24 cellular contexts compared by ENCODE assay signal in genomic region chr10:33087922-33088321, GRCh38.
A peak's percentile ranks its signal among the peaks of the same experiment; 100 is the strongest.
DNase-seq lines count a peak whose midpoint lies in the region; ATAC-seq and TF ChIP-seq lines count a peak whose summit lies in the region.
"Had no signal": no experiment of that assay in that cellular context is flagged by ENCODE, and none has a peak within 500 bp of the region (broad histone marks: within the 10 kb centered on the region; RNA-seq: fewer than 3 reads in every experiment).

No MANE protein-coding gene starts in this region.

- H3K79me2 ChIP-seq in DND-41 (ENCODE audit: insufficient read depth, low read length), result no peaks in the 10 kb centered on the region

- H3K27me3 ChIP-seq in DND-41 (ENCODE audit: insufficient read depth, low read length, poor library complexity) (no peaks in the 10 kb centered on the region), right atrium auricular region (no peaks in the 10 kb centered on the region)
- H3K27me3 ChIP-seq: foreskin keratinocyte, left lung had no signal

- no peaks in the 10 kb centered on the region for H4K20me1 ChIP-seq in DND-41 (ENCODE audit: insufficient read depth, low read length)

- H3K9ac ChIP-seq in DND-41 (ENCODE audit: low read depth, low read length), result peak overlapping the region; percentile 17; the same call in 1 of the 2 replicates

- H3K36me3 ChIP-seq in DND-41 (ENCODE audit: insufficient read depth, low read length) (no peaks in the 10 kb centered on the region), right atrium auricular region (no peaks in the 10 kb centered on the region)
- H3K36me3 ChIP-seq: heart right ventricle, left lung had no signal

- no peak overlapping the region for H3K4me3 Mint-ChIP-seq in activated T-cell treated with anti-CD3 and anti-CD28 coated beads, Interleukin-2, amount 50 U/mL, for 24 hours
- no peak overlapping the region for H3K4me3 Mint-ChIP-seq in activated T-cell treated with anti-CD3 and anti-CD28 coated beads, Interleukin-2, amount 50 U/mL, for 4 hours
- no peak overlapping the region for H3K4me3 Mint-ChIP-seq in activated T-helper 1 cell treated with anti-CD3 and anti-CD28 coated beads, Interleukin-12 subunit alpha, Interleukin-12 subunit beta, Interleukin-2, Interleukin-4 antibody, amounts not matched to agents 30 ng/mL and 10 ng/mL and 1 ng/mL, durations not matched to agents 14 hours and 24 hours and 36 hours
- peak overlapping the region; percentile 7 for H3K4me3 Mint-ChIP-seq in natural killer cell
- H3K4me3 Mint-ChIP-seq: B cell had no signal

- no peak for DNase-seq in activated T-cell treated with anti-CD3 and anti-CD28 coated beads, Interleukin-2, amount 50 U/mL, for 24 hours
- no peak for DNase-seq in activated T-cell treated with anti-CD3 and anti-CD28 coated beads, Interleukin-2, amount 50 U/mL, for 4 hours
- no peak for DNase-seq in DND-41
- no peak for DNase-seq in activated T-helper 1 cell treated with anti-CD3 and anti-CD28 coated beads, Interleukin-12 subunit alpha, Interleukin-12 subunit beta, Interleukin-2, Interleukin-4 antibody, amounts not matched to agents 30 ng/mL and 10 ng/mL and 1 ng/mL, durations not matched to agents 14 hours and 24 hours and 36 hours (ENCODE audit: low spot score)
- DNase-seq in natural killer cell, result no peak
- no peak for DNase-seq in Ammon's horn (ENCODE audit: low spot score)
- no peak for DNase-seq in right atrium auricular region (ENCODE audit: low spot score)
- DNase-seq in activated CD8-positive, alpha-beta memory T cell treated with anti-CD3 and anti-CD28 coated beads, Interleukin-2, amount 50 U/mL, for 48 hours, result no peak
- DNase-seq: activated CD4-positive, CD25-positive, alpha-beta regulatory T cell treated with anti-CD3 and anti-CD28 coated beads, Interleukin-2, amount 50 U/mL, for 72 hours; effector CD8-positive, alpha-beta T cell; EL; foreskin keratinocyte; heart right ventricle; left lung; MM.1S; NCI-H1436; NCI-H446; nucleus accumbens had no signal

- peak overlapping the region; percentile 84 for H3K27ac ChIP-seq in DND-41 (ENCODE audit: low read length)
- H3K27ac ChIP-seq in right atrium auricular region, result no peak overlapping the region
- H3K27ac ChIP-seq: A549, foreskin keratinocyte, left lung had no signal

- peak overlapping the region; percentile 62; the same call in 1 of the 2 replicates for H2AFZ ChIP-seq in DND-41 (ENCODE audit: low read depth, low read length)

- H3K9me3 ChIP-seq in DND-41 (ENCODE audit: insufficient read depth, low read length, severe bottlenecking) (peaks cover 5% of the 10 kb centered on the region), right atrium auricular region (no peaks in the 10 kb centered on the region)
- H3K9me3 ChIP-seq: A549, left lung had no signal

- intact Hi-C loops in activated T-helper 1 cell treated with anti-CD3 and anti-CD28 coated beads, Interleukin-12 subunit alpha, Interleukin-12 subunit beta, Interleukin-2, Interleukin-4 antibody, amounts not matched to agents 30 ng/mL and 10 ng/mL and 1 ng/mL, durations not matched to agents 14 hours and 24 hours and 36 hours (cut with micrococcal nuclease), result no loop called here
- intact Hi-C loops in natural killer cell (cut with micrococcal nuclease), result no loop called here

- ATAC-seq in activated T-cell treated with anti-CD3 and anti-CD28 coated beads, Interleukin-2, amount 50 U/mL, for 4 hours, result no peak
- ATAC-seq in DND-41 (ENCODE audit: insufficient read depth, low read depth), result no peak
- no peak for ATAC-seq in natural killer cell
- ATAC-seq: esophagus mucosa, foreskin keratinocyte, heart right ventricle, left lung had no signal

- H3K9me3 Mint-ChIP-seq in activated T-cell treated with anti-CD3 and anti-CD28 coated beads, Interleukin-2, amount 50 U/mL, for 24 hours, result peaks cover 15% of the 10 kb centered on the region
- peaks cover 13% of the 10 kb centered on the region for H3K9me3 Mint-ChIP-seq in activated T-cell treated with anti-CD3 and anti-CD28 coated beads, Interleukin-2, amount 50 U/mL, for 4 hours
- H3K9me3 Mint-ChIP-seq in activated T-helper 1 cell treated with anti-CD3 and anti-CD28 coated beads, Interleukin-12 subunit alpha, Interleukin-12 subunit beta, Interleukin-2, Interleukin-4 antibody, amounts not matched to agents 30 ng/mL and 10 ng/mL and 1 ng/mL, durations not matched to agents 14 hours and 24 hours and 36 hours, result peaks cover 28% of the 10 kb centered on the region
- H3K9me3 Mint-ChIP-seq in natural killer cell, result peaks cover 0 to 3% of the 10 kb centered on the region in 2 donors

- H3K4me2 ChIP-seq in DND-41 (ENCODE audit: insufficient read depth, low read length), result peak overlapping the region; percentile 42; the same call in 1 of the 2 replicates
- H3K4me2 ChIP-seq: A549 had no signal

- H3K27me3 Mint-ChIP-seq in activated T-cell treated with anti-CD3 and anti-CD28 coated beads, Interleukin-2, amount 50 U/mL, for 24 hours, result no peaks in the 10 kb centered on the region
- H3K27me3 Mint-ChIP-seq in activated T-cell treated with anti-CD3 and anti-CD28 coated beads, Interleukin-2, amount 50 U/mL, for 4 hours (ENCODE audit: low read depth), result no peaks in the 10 kb centered on the region
- peaks cover 3% of the 10 kb centered on the region for H3K27me3 Mint-ChIP-seq in activated T-helper 1 cell treated with anti-CD3 and anti-CD28 coated beads, Interleukin-12 subunit alpha, Interleukin-12 subunit beta, Interleukin-2, Interleukin-4 antibody, amounts not matched to agents 30 ng/mL and 10 ng/mL and 1 ng/mL, durations not matched to agents 14 hours and 24 hours and 36 hours (ENCODE audit: insufficient read depth)
- H3K27me3 Mint-ChIP-seq in natural killer cell (ENCODE audit: low read depth in 2 of 2), result peaks cover 0 to 3% of the 10 kb centered on the region in 2 donors
- H3K27me3 Mint-ChIP-seq: B cell had no signal

- H3K4me3 ChIP-seq in DND-41 (ENCODE audit: low read depth in 1 of 2, low read length in 2 of 2) (no peak overlapping the region), right atrium auricular region (no peak overlapping the region)
- H3K4me3 ChIP-seq: A549, heart right ventricle, left lung, skin epidermis had no signal

- peak overlapping the region; percentile 34 for H3K27ac Mint-ChIP-seq in activated T-cell treated with anti-CD3 and anti-CD28 coated beads, Interleukin-2, amount 50 U/mL, for 24 hours
- H3K27ac Mint-ChIP-seq in activated T-helper 1 cell treated with anti-CD3 and anti-CD28 coated beads, Interleukin-12 subunit alpha, Interleukin-12 subunit beta, Interleukin-2, Interleukin-4 antibody, amounts not matched to agents 30 ng/mL and 10 ng/mL and 1 ng/mL, durations not matched to agents 14 hours and 24 hours and 36 hours, result peak overlapping the region; percentile 13
- H3K27ac Mint-ChIP-seq in natural killer cell, result peak overlapping the region; percentile 0 to 57
- H3K27ac Mint-ChIP-seq: activated T-helper 2 cell treated with anti-CD3 and anti-CD28 coated beads, Interferon-gamma antibody, Interleukin-2, Interleukin-4, amounts not matched to agents 10 μg/mL and 5 μg/mL and 100 μg/mL, durations not matched to agents 14 hours and 24 hours and 36 hours; B cell had no signal

- H3K4me1 ChIP-seq in DND-41 (ENCODE audit: insufficient read depth, low read length) (peaks cover 23% of the 10 kb centered on the region), right atrium auricular region (no peaks in the 10 kb centered on the region)
- H3K4me1 ChIP-seq: foreskin keratinocyte, left lung had no signal

- peaks cover 3% of the 10 kb centered on the region for H3K36me3 Mint-ChIP-seq in activated T-cell treated with anti-CD3 and anti-CD28 coated beads, Interleukin-2, amount 50 U/mL, for 24 hours (ENCODE audit: low read depth)
- H3K36me3 Mint-ChIP-seq in activated T-cell treated with anti-CD3 and anti-CD28 coated beads, Interleukin-2, amount 50 U/mL, for 4 hours (ENCODE audit: insufficient read depth), result peaks cover 9% of the 10 kb centered on the region
- peaks cover 9% of the 10 kb centered on the region for H3K36me3 Mint-ChIP-seq in activated T-helper 1 cell treated with anti-CD3 and anti-CD28 coated beads, Interleukin-12 subunit alpha, Interleukin-12 subunit beta, Interleukin-2, Interleukin-4 antibody, amounts not matched to agents 30 ng/mL and 10 ng/mL and 1 ng/mL, durations not matched to agents 14 hours and 24 hours and 36 hours (ENCODE audit: low read depth)
- H3K36me3 Mint-ChIP-seq in natural killer cell, result peaks cover 7% of the 10 kb centered on the region
- H3K36me3 Mint-ChIP-seq: IgD-negative memory B cell had no signal

- TF ChIP-seq CTCF in DND-41 (IDR thresholded peaks at IDR 0.05; ENCODE audit: borderline replicate concordance, extremely low read depth, low read length, poor library complexity, severe bottlenecking) (no peak), natural killer cell (IDR thresholded peaks at IDR 0.05) (no peak), right atrium auricular region (IDR thresholded peaks at IDR 0.05) (no peak)

- peaks cover 23% of the 10 kb centered on the region for H3K4me1 Mint-ChIP-seq in activated T-cell treated with anti-CD3 and anti-CD28 coated beads, Interleukin-2, amount 50 U/mL, for 24 hours (ENCODE audit: low read depth)
- peaks cover 35% of the 10 kb centered on the region for H3K4me1 Mint-ChIP-seq in activated T-cell treated with anti-CD3 and anti-CD28 coated beads, Interleukin-2, amount 50 U/mL, for 4 hours (ENCODE audit: low read depth)
- H3K4me1 Mint-ChIP-seq in activated T-helper 1 cell treated with anti-CD3 and anti-CD28 coated beads, Interleukin-12 subunit alpha, Interleukin-12 subunit beta, Interleukin-2, Interleukin-4 antibody, amounts not matched to agents 30 ng/mL and 10 ng/mL and 1 ng/mL, durations not matched to agents 14 hours and 24 hours and 36 hours (ENCODE audit: low read depth), result peaks cover 14% of the 10 kb centered on the region
- peaks cover 14 to 15% of the 10 kb centered on the region in 2 donors for H3K4me1 Mint-ChIP-seq in natural killer cell
